In genomic region chr20:45500022-45500421, GRCh38 we compare ENCODE assay signal across 23 cellular contexts. TPM values are rescaled to one million over a fixed set of nuclear protein-coding genes. Genes with fewer than 3 reads are reported as not detected.
DNase-seq lines count a peak whose midpoint lies in the region; ATAC-seq, FAIRE-seq and TF ChIP-seq lines count a peak whose summit lies in the region.
"Had no signal": no experiment of that assay in that cellular context is flagged by ENCODE, and none has a peak within 500 bp of the region (broad histone marks: within the 10 kb centered on the region; RNA-seq: fewer than 3 reads in every experiment).

No MANE protein-coding gene starts in this region.

- H3K4me3 ChIP-seq in HepG2 (replicated peaks in 1 of 3; ENCODE audit: insufficient read depth in 1 of 3, low read depth in 2 of 3, low read length in 3 of 3), result no peak overlapping the region
- H3K4me3 ChIP-seq in transverse colon, result no peak overlapping the region
- H3K4me3 ChIP-seq: HAP-1, K562 had no signal

- H3K27me3 ChIP-seq in HepG2 (ENCODE audit: control insufficient read depth in 1 of 2, insufficient read depth in 2 of 2, low read length in 2 of 2) (peaks cover 3 to 8% of the 10 kb centered on the region in 2 experiments; a peak in 4 of 5 replicates), transverse colon (peaks cover 5% of the 10 kb centered on the region)

- no peak for TF ChIP-seq RAD21 in HepG2 (CRISPR knock-in tag; IDR thresholded peaks at IDR 0.05)

- H3K79me2 ChIP-seq in HepG2 (ENCODE audit: insufficient read depth, low read length), result no peaks in the 10 kb centered on the region

- BruUV-seq in HepG2 (replicated peaks; lab: Mats Ljungman, UMichigan), result no TSS peak

- no peak overlapping the region for H3K4me2 ChIP-seq in HepG2 (ENCODE audit: low read depth, low read length)

- H3K9me3 ChIP-seq in HepG2 (ENCODE audit: low read length) (no peaks in the 10 kb centered on the region), transverse colon (no peaks in the 10 kb centered on the region)
- H3K9me3 ChIP-seq: HAP-1 had no signal

- 6% methylated on average over 6 of the region's 6 CpGs for WGBS in HepG2 (ENCODE audit: low lambda C conversion rate)
- 41% methylated on average over 6 of the region's 6 CpGs; no CpG with 5 or more reads in 1 of the 2 donors for WGBS in transverse colon (ENCODE audit: low coverage in 1 of 2), 2 donors

- no peak overlapping the region for H3K9ac ChIP-seq in HepG2 (ENCODE audit: insufficient read depth, low read depth, low read length)

- peak; percentile 94 for ATAC-seq in HepG2
- ATAC-seq in HG02571 (IDR thresholded peaks at IDR 0.05; ENCODE audit: unreplicated experiment), result no peak
- ATAC-seq: K562 had no signal

- intact Hi-C loops in HepG2 (cut with micrococcal nuclease; ENCODE audit: unreplicated experiment), result no loop called here
- intact Hi-C loops in transverse colon (cut with DNase I; ENCODE audit: low total_unique reads), result no loop called here

- H4K20me1 ChIP-seq in HepG2 (ENCODE audit: insufficient read depth, low read length), result no peaks in the 10 kb centered on the region

- FAIRE-seq in HepG2 (lab: Jason Lieb, UNC), result no peak
- FAIRE-seq: K562 had no signal

- TF ChIP-seq CTCF in HepG2 (CRISPR knock-in tag; IDR thresholded peaks at IDR 0.05) (no peak), transverse colon (IDR thresholded peaks at IDR 0.05) (no peak)

- H3K4me1 ChIP-seq in HepG2 (ENCODE audit: insufficient read depth, low read length) (0 out of 2 replicates have a peak, but pooled peaks cover 5% of the 10 kb centered on the region), transverse colon (peaks cover 0 to 31% (median 8%) of the 10 kb centered on the region in 4 donors)
- H3K4me1 ChIP-seq: HAP-1 had no signal

- TF ChIP-seq EP300 in HepG2 (IDR thresholded peaks at IDR 0.05; ENCODE audit: low read depth in 2 of 2, low read length in 2 of 2), result no peak
- TF ChIP-seq EP300 in HepG2 (CRISPR knock-in tag; IDR thresholded peaks at IDR 0.05; ENCODE audit: borderline replicate concordance), result no peak
- TF ChIP-seq EP300 in transverse colon (IDR thresholded peaks at IDR 0.05; ENCODE audit: low read depth), result peak; percentile 73

- H2AFZ ChIP-seq in HepG2 (ENCODE audit: low read length), result no peak overlapping the region

- CTCF ChIA-PET in HepG2 (lab: Yijun Ruan, JAX; ENCODE audit: low intra/inter-chr PET ratio, low total read pairs), result no interaction called here

- no peak for TF ChIP-seq POLR2A in HepG2 (IDR thresholded peaks at IDR 0.05; ENCODE audit: insufficient read depth in 1 of 2, low read depth in 2 of 2, low read length in 2 of 2)
- peak; percentile 60 for TF ChIP-seq POLR2A in transverse colon (IDR thresholded peaks at IDR 0.05)

- no peak overlapping the region for H3K27ac ChIP-seq in HepG2 (ENCODE audit: extremely low read length, insufficient read depth, low read length)
- peak overlapping the region in 3 of 4 donors; percentile 45 to 62 (median 50) for H3K27ac ChIP-seq in transverse colon

- in situ Hi-C loops in HepG2 (cut with HindIII; ENCODE audit: extremely low pct_ligation_motif_present, low pct_unique_long_range_greater_than_20kb) (no loop called here), transverse colon (cut with MboI; ENCODE audit: low pct_ligation_motif_present in 1 of 4, low pct_unique_long_range_greater_than_20kb in 1 of 4, low sequenced_read_pairs in 3 of 4) (no loop called here)

- DNase-seq in HT-29 (ENCODE audit: low spot score) (peak; percentile 38), SW480 (ENCODE audit: low spot score) (peak; percentile 76), HepG2 (ENCODE audit: low spot score) (peak; percentile 27), transverse colon (peak; percentile 81)
- DNase-seq in stimulated activated CD4-positive, alpha-beta T cell treated with anti-CD3 and anti-CD28 coated beads, Interleukin-1b, Interleukin-23, amount 100 ng/mL, for 48 hours, result no peak
- DNase-seq in activated CD8-positive, alpha-beta memory T cell treated with anti-CD3 and anti-CD28 coated beads, Interleukin-2, amount 50 U/mL, for 4 hours, result no peak
- DNase-seq: C1 segment of cervical spinal cord; CD8-positive, alpha-beta memory T cell; DMS 273 treated with DMSO at 0.1 percent for 48 hours; DND-41; NCI-H1105; NCI-H1694; NCI-H2081 treated with DMSO at 0.1 percent for 48 hours; NK-92 treated with Interleukin-12 subunit alpha and Interleukin-12 subunit beta, amount 100 ng/mL, for 24 hours; SIG-M5 had no signal

- POLR2A ChIA-PET in HepG2 (lab: Yijun Ruan, JAX), result no interaction called here

- H3K36me3 ChIP-seq in HepG2 (replicated peaks in 1 of 2; ENCODE audit: control insufficient read depth in 1 of 2, insufficient read depth in 2 of 2, low read length in 2 of 2) (no peaks in the 10 kb centered on the region), transverse colon (no peaks in the 10 kb centered on the region)
- H3K36me3 ChIP-seq: HAP-1 had no signal

RNA-seq across cellular contexts. Expression of gene SPINT3, which starts 15.4 kb away (rescaled TPM):
- total RNA-seq in HT-29 (2014; rRNA removed; shearing (Covaris generic)), result not detected in 2 replicates
- total RNA-seq in HepG2 (2016; rRNA removed; fragmentation: Illumina TruSeq; extraction: Trizol), result not detected in 2 replicates
- total RNA-seq in HepG2 (2016; cell fraction: cytosol; rRNA removed; fragmentation: Illumina TruSeq; extraction: Trizol; ENCODE audit: low read depth), result not detected in 2 replicates
- total RNA-seq in HepG2 (2016; cell fraction: insoluble cytoplasmic fraction; rRNA removed; fragmentation: Illumina TruSeq; extraction: Trizol), result not detected in 2 replicates
- total RNA-seq in HepG2 (2016; cell fraction: membrane; rRNA removed; fragmentation: Illumina TruSeq; extraction: Trizol), result not detected in 2 replicates
- total RNA-seq in HepG2 (2016; cell fraction: nucleus; rRNA removed; fragmentation: Illumina TruSeq; extraction: Trizol), result not detected in 2 replicates
- not detected in 2 replicates for polyA plus RNA-seq in HepG2 (2011; rRNA removed)
- not detected in 2 replicates for polyA plus RNA-seq in HepG2 (2011; cell fraction: cytosol; rRNA removed)
- not detected in 2 replicates for polyA plus RNA-seq in HepG2 (2011; cell fraction: nucleus; rRNA removed)
- polyA plus RNA-seq in HepG2 (2012), result not detected in 2 replicates
- not detected in 2 replicates for polyA plus RNA-seq in HepG2 (2016; cell fraction: cytosol; fragmentation: Illumina TruSeq; extraction: Trizol; ENCODE audit: low read depth)
- not detected in 2 replicates for polyA plus RNA-seq in HepG2 (2016; cell fraction: insoluble cytoplasmic fraction; fragmentation: Illumina TruSeq; extraction: Trizol; ENCODE audit: low read depth)
- polyA plus RNA-seq in HepG2 (2016; cell fraction: membrane; fragmentation: Illumina TruSeq; extraction: Trizol; ENCODE audit: low read depth), result not detected in 2 replicates
- not detected in 2 replicates for polyA plus RNA-seq in HepG2 (2016; cell fraction: nucleus; fragmentation: Illumina TruSeq; extraction: Trizol; ENCODE audit: insufficient read depth, low read depth)
- polyA minus RNA-seq in HepG2 (2011; rRNA and poly(A)+ RNA removed; ENCODE audit: low replicate concordance), result not detected in 2 replicates
- not detected in 2 replicates for polyA minus RNA-seq in HepG2 (2011; cell fraction: cytosol; rRNA and poly(A)+ RNA removed)
- not detected in 2 replicates for polyA minus RNA-seq in HepG2 (2011; cell fraction: nucleus; rRNA and poly(A)+ RNA removed)
- total RNA-seq in transverse colon, result not detected
- total RNA-seq: A673; CD8-positive, alpha-beta memory T cell; G401; K562; NCI-H460; OCI-LY7; RPMI7951 had no signal
- polyA plus RNA-seq: CD8-positive, alpha-beta memory T cell; K562 had no signal

RNA-seq across cellular contexts. Expression of gene WFDC2, which starts 30.5 kb away (rescaled TPM):
- 17.7 and 21.9 TPM in 2 replicates for total RNA-seq in HT-29 (2014; rRNA removed; shearing (Covaris generic))
- total RNA-seq in HepG2 (2016; rRNA removed; fragmentation: Illumina TruSeq; extraction: Trizol) (not detected in 2 replicates), transverse colon (100 to 1,000 TPM in 1 of 4 donors, 10 to 100 TPM in 3; 11.0 to 325 (median 38.8) TPM)
- not detected in 2 replicates for total RNA-seq in HepG2 (2016; cell fraction: cytosol; rRNA removed; fragmentation: Illumina TruSeq; extraction: Trizol; ENCODE audit: low read depth)
- total RNA-seq in HepG2 (2016; cell fraction: insoluble cytoplasmic fraction; rRNA removed; fragmentation: Illumina TruSeq; extraction: Trizol), result 0.22 TPM in 1 of 2 replicates, not detected in the other
- total RNA-seq in HepG2 (2016; cell fraction: membrane; rRNA removed; fragmentation: Illumina TruSeq; extraction: Trizol), result not detected in 2 replicates
- total RNA-seq in HepG2 (2016; cell fraction: nucleus; rRNA removed; fragmentation: Illumina TruSeq; extraction: Trizol), result not detected in 2 replicates
- 0.13 and 0.33 TPM in 2 replicates for polyA plus RNA-seq in HepG2 (2011; rRNA removed)
- 0.22 and 0.66 TPM in 2 replicates for polyA plus RNA-seq in HepG2 (2011; cell fraction: cytosol; rRNA removed)
- polyA plus RNA-seq in HepG2 (2011; cell fraction: nucleus; rRNA removed), result 0.24 and 0.35 TPM in 2 replicates
- polyA plus RNA-seq in HepG2 (2012), result 0.60 TPM in 1 of 2 replicates, not detected in the other
- not detected in 2 replicates for polyA plus RNA-seq in HepG2 (2016; cell fraction: cytosol; fragmentation: Illumina TruSeq; extraction: Trizol; ENCODE audit: low read depth)
- not detected in 2 replicates for polyA plus RNA-seq in HepG2 (2016; cell fraction: insoluble cytoplasmic fraction; fragmentation: Illumina TruSeq; extraction: Trizol; ENCODE audit: low read depth)
- polyA plus RNA-seq in HepG2 (2016; cell fraction: membrane; fragmentation: Illumina TruSeq; extraction: Trizol; ENCODE audit: low read depth), result not detected in 2 replicates
- polyA plus RNA-seq in HepG2 (2016; cell fraction: nucleus; fragmentation: Illumina TruSeq; extraction: Trizol; ENCODE audit: insufficient read depth, low read depth), result not detected in 2 replicates
- polyA minus RNA-seq in HepG2 (2011; rRNA and poly(A)+ RNA removed; ENCODE audit: low replicate concordance), result not detected in 2 replicates
- polyA minus RNA-seq in HepG2 (2011; cell fraction: cytosol; rRNA and poly(A)+ RNA removed), result not detected in 2 replicates
- not detected in 2 replicates for polyA minus RNA-seq in HepG2 (2011; cell fraction: nucleus; rRNA and poly(A)+ RNA removed)
- total RNA-seq: A673, G401, K562, NCI-H460, RPMI7951 had no signal
- polyA plus RNA-seq: CD8-positive, alpha-beta memory T cell; K562 had no signal

RNA-seq across cellular contexts. Expression of gene WFDC6, which starts 39.3 kb away (rescaled TPM):
- total RNA-seq in HT-29 (2014; rRNA removed; shearing (Covaris generic)), result not detected in 2 replicates
- total RNA-seq in HepG2 (2016; rRNA removed; fragmentation: Illumina TruSeq; extraction: Trizol) (not detected in 2 replicates), transverse colon (not detected)
- total RNA-seq in HepG2 (2016; cell fraction: cytosol; rRNA removed; fragmentation: Illumina TruSeq; extraction: Trizol; ENCODE audit: low read depth), result not detected in 2 replicates
- total RNA-seq in HepG2 (2016; cell fraction: insoluble cytoplasmic fraction; rRNA removed; fragmentation: Illumina TruSeq; extraction: Trizol), result not detected in 2 replicates
- not detected in 2 replicates for total RNA-seq in HepG2 (2016; cell fraction: membrane; rRNA removed; fragmentation: Illumina TruSeq; extraction: Trizol)
- total RNA-seq in HepG2 (2016; cell fraction: nucleus; rRNA removed; fragmentation: Illumina TruSeq; extraction: Trizol), result not detected in 2 replicates
- not detected in 2 replicates for polyA plus RNA-seq in HepG2 (2011; rRNA removed)
- not detected in 2 replicates for polyA plus RNA-seq in HepG2 (2011; cell fraction: cytosol; rRNA removed)
- polyA plus RNA-seq in HepG2 (2011; cell fraction: nucleus; rRNA removed), result not detected in 2 replicates
- not detected in 2 replicates for polyA plus RNA-seq in HepG2 (2012)
- not detected in 2 replicates for polyA plus RNA-seq in HepG2 (2016; cell fraction: cytosol; fragmentation: Illumina TruSeq; extraction: Trizol; ENCODE audit: low read depth)
- not detected in 2 replicates for polyA plus RNA-seq in HepG2 (2016; cell fraction: insoluble cytoplasmic fraction; fragmentation: Illumina TruSeq; extraction: Trizol; ENCODE audit: low read depth)
- not detected in 2 replicates for polyA plus RNA-seq in HepG2 (2016; cell fraction: membrane; fragmentation: Illumina TruSeq; extraction: Trizol; ENCODE audit: low read depth)
- polyA plus RNA-seq in HepG2 (2016; cell fraction: nucleus; fragmentation: Illumina TruSeq; extraction: Trizol; ENCODE audit: insufficient read depth, low read depth), result not detected in 2 replicates
- polyA minus RNA-seq in HepG2 (2011; rRNA and poly(A)+ RNA removed; ENCODE audit: low replicate concordance), result not detected in 2 replicates
- not detected in 2 replicates for polyA minus RNA-seq in HepG2 (2011; cell fraction: cytosol; rRNA and poly(A)+ RNA removed)
- not detected in 2 replicates for polyA minus RNA-seq in HepG2 (2011; cell fraction: nucleus; rRNA and poly(A)+ RNA removed)
- total RNA-seq: A673; CD8-positive, alpha-beta memory T cell; G401; K562; OCI-LY7; RPMI7951 had no signal
- polyA plus RNA-seq: CD8-positive, alpha-beta memory T cell; K562 had no signal

RNA-seq across cellular contexts. Expression of gene EPPIN, which starts 47.2 kb away (rescaled TPM):
- not detected in 2 replicates for total RNA-seq in HT-29 (2014; rRNA removed; shearing (Covaris generic))
- not detected in 2 replicates for total RNA-seq in HepG2 (2016; rRNA removed; fragmentation: Illumina TruSeq; extraction: Trizol)
- not detected in 2 replicates for total RNA-seq in HepG2 (2016; cell fraction: cytosol; rRNA removed; fragmentation: Illumina TruSeq; extraction: Trizol; ENCODE audit: low read depth)
- total RNA-seq in HepG2 (2016; cell fraction: insoluble cytoplasmic fraction; rRNA removed; fragmentation: Illumina TruSeq; extraction: Trizol), result not detected in 2 replicates
- total RNA-seq in HepG2 (2016; cell fraction: membrane; rRNA removed; fragmentation: Illumina TruSeq; extraction: Trizol), result not detected in 2 replicates
- not detected in 2 replicates for total RNA-seq in HepG2 (2016; cell fraction: nucleus; rRNA removed; fragmentation: Illumina TruSeq; extraction: Trizol)
- polyA plus RNA-seq in HepG2 (2011; rRNA removed), result not detected in 2 replicates
- not detected in 2 replicates for polyA plus RNA-seq in HepG2 (2011; cell fraction: cytosol; rRNA removed)
- not detected in 2 replicates for polyA plus RNA-seq in HepG2 (2011; cell fraction: nucleus; rRNA removed)
- not detected in 2 replicates for polyA plus RNA-seq in HepG2 (2012)
- not detected in 2 replicates for polyA plus RNA-seq in HepG2 (2016; cell fraction: cytosol; fragmentation: Illumina TruSeq; extraction: Trizol; ENCODE audit: low read depth)
- polyA plus RNA-seq in HepG2 (2016; cell fraction: insoluble cytoplasmic fraction; fragmentation: Illumina TruSeq; extraction: Trizol; ENCODE audit: low read depth), result not detected in 2 replicates
- polyA plus RNA-seq in HepG2 (2016; cell fraction: membrane; fragmentation: Illumina TruSeq; extraction: Trizol; ENCODE audit: low read depth), result not detected in 2 replicates
- not detected in 2 replicates for polyA plus RNA-seq in HepG2 (2016; cell fraction: nucleus; fragmentation: Illumina TruSeq; extraction: Trizol; ENCODE audit: insufficient read depth, low read depth)
- polyA minus RNA-seq in HepG2 (2011; rRNA and poly(A)+ RNA removed; ENCODE audit: low replicate concordance), result not detected in 2 replicates
- polyA minus RNA-seq in HepG2 (2011; cell fraction: cytosol; rRNA and poly(A)+ RNA removed), result not detected in 2 replicates
- polyA minus RNA-seq in HepG2 (2011; cell fraction: nucleus; rRNA and poly(A)+ RNA removed), result not detected in 2 replicates
- not detected for total RNA-seq in transverse colon
- total RNA-seq: A673; CD8-positive, alpha-beta memory T cell; G401; K562; NCI-H460; OCI-LY7; RPMI7951 had no signal
- polyA plus RNA-seq: CD8-positive, alpha-beta memory T cell; K562 had no signal

Comparison
In these comparisons a context has a peak if more than half of its experiments do, and no peak if none do; other contexts are left out.
1. DNase-seq: peak in HT-29 (single experiment), SW480 (single experiment), HepG2 (single experiment) and transverse colon (single experiment); none in stimulated activated CD4-positive, alpha-beta T cell treated with anti-CD3 and anti-CD28 coated beads, Interleukin-1b, Interleukin-23, amount 100 ng/mL, for 48 hours (single experiment) and activated CD8-positive, alpha-beta memory T cell treated with anti-CD3 and anti-CD28 coated beads, Interleukin-2, amount 50 U/mL, for 4 hours (single experiment).
2. RNA of gene WFDC2, which starts 30.5 kb away (total RNA-seq): 11.0 to 325 TPM in transverse colon and 17.7 to 21.9 TPM in HT-29; 0.22 TPM in HepG2; every median in the first group is over 4 times any median in the second.